In the genomic region with DNA sequence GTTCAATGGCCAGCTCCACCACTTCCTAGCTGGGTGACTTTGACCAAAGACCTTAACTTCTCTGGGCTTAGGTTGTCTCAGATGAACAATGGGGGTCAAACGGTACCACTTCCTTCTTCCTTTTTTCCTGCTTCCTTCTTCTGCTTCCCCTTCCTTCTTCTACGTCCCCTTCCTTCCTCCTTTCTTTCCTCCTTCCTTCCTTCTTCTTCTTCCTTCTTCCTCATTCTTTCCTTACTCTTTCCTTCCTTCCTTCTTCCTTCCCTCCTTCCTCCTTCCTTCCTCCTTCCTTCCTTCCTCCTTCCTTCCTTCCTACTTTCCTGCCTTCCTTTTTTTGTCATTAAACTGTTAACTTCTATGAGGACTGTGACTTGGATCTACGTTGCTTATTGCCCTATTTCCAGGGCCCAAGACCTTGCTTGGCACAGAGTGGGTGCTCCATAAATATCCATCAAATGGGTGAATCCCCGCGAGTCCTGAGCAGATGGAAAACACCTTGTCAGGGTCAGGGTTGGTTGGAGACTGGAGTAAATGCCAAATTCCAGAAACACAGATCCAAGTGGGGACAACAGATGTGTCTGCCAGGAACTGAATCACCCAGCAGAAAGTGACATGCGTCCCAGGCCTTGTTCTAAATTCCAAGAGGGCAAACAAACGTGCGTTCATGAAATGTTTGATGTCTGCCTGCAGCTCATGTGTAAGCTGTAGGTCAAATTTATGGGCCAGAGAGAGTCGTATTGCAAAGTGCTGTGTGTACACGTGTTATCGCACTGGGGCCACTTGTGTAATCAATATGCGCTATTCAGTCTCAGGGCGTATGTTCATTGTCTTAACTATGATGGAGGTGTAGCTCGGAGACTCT, we compare ENCODE assay signal across 1 cellular context.
TF ChIP-seq lines count a peak whose summit lies in the region.

No MANE protein-coding gene starts in this region.

TF ChIP-seq in HepG2, 621 proteins besides CTCF, POLR2A, EP300 and RAD21 (continued from another document and continues in another):
- TF ChIP-seq, protein P1, sequence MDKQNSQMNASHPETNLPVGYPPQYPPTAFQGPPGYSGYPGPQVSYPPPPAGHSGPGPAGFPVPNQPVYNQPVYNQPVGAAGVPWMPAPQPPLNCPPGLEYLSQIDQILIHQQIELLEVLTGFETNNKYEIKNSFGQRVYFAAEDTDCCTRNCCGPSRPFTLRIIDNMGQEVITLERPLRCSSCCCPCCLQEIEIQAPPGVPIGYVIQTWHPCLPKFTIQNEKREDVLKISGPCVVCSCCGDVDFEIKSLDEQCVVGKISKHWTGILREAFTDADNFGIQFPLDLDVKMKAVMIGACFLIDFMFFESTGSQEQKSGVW (CRISPR knock-in tag; IDR thresholded peaks at IDR 0.05; ENCODE audit: borderline replicate concordance) = no peak
- no peak for TF ChIP-seq ZNF572 (CRISPR knock-in tag; IDR thresholded peaks at IDR 0.05)
- TF ChIP-seq ZNF780A (CRISPR knock-in tag; IDR thresholded peaks at IDR 0.05) = no peak
- TF ChIP-seq, protein P2, sequence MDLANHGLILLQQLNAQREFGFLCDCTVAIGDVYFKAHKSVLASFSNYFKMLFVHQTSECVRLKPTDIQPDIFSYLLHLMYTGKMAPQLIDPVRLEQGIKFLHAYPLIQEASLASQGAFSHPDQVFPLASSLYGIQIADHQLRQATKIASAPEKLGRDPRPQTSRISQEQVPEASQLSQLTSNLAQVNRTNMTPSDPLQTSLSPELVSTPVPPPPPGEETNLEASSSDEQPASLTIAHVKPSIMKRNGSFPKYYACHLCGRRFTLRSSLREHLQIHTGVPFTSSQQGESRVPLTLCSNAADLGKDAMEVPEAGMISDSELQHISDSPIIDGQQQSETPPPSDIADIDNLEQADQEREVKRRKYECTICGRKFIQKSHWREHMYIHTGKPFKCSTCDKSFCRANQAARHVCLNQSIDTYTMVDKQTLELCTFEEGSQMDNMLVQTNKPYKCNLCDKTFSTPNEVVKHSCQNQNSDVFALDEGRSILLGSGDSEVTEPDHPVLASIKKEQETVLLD (CRISPR knock-in tag; IDR thresholded peaks at IDR 0.05; ENCODE audit: low read depth) = no peak
- no peak for TF ChIP-seq ZNF761 (CRISPR knock-in tag; conservative IDR thresholded peaks at IDR 0.05)
- no peak for TF ChIP-seq ZFP62 (CRISPR knock-in tag; IDR thresholded peaks at IDR 0.05)
- TF ChIP-seq NONO (IDR thresholded peaks at IDR 0.05) = no peak
- peak; percentile 50; the same call in 1 of the 2 replicates for TF ChIP-seq NONO (CRISPR knock-in tag; conservative IDR thresholded peaks at IDR 0.05)
- TF ChIP-seq, protein P3, sequence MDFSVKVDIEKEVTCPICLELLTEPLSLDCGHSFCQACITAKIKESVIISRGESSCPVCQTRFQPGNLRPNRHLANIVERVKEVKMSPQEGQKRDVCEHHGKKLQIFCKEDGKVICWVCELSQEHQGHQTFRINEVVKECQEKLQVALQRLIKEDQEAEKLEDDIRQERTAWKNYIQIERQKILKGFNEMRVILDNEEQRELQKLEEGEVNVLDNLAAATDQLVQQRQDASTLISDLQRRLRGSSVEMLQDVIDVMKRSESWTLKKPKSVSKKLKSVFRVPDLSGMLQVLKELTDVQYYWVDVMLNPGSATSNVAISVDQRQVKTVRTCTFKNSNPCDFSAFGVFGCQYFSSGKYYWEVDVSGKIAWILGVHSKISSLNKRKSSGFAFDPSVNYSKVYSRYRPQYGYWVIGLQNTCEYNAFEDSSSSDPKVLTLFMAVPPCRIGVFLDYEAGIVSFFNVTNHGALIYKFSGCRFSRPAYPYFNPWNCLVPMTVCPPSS (IDR thresholded peaks at IDR 0.05) = no peak
- TF ChIP-seq MEIS1 (CRISPR knock-in tag; IDR thresholded peaks at IDR 0.05; ENCODE audit: borderline replicate concordance) = no peak
- TF ChIP-seq PPARG (CRISPR knock-in tag; conservative IDR thresholded peaks at IDR 0.05) = no peak
- no peak for TF ChIP-seq FOXP1 (IDR thresholded peaks at IDR 0.05)
- TF ChIP-seq FOXP1 (CRISPR knock-in tag; IDR thresholded peaks at IDR 0.05) = peak; percentile 41
- TF ChIP-seq CEBPG (CRISPR knock-in tag; IDR thresholded peaks at IDR 0.05) = peak; percentile 37; the same call in 1 of the 2 replicates
- no peak for TF ChIP-seq ZNF781 (CRISPR knock-in tag; IDR thresholded peaks at IDR 0.05; ENCODE audit: borderline replicate concordance, not compliant biosample characterization)
- TF ChIP-seq TAF15 (IDR thresholded peaks at IDR 0.05; ENCODE audit: low read depth, low read length, poor library complexity, severe bottlenecking) = no peak
- TF ChIP-seq FIP1L1 (IDR thresholded peaks at IDR 0.05; ENCODE audit: borderline replicate concordance, insufficient read depth, low read depth, low read length) = no peak
- no peak for TF ChIP-seq ZFP36L2 (CRISPR knock-in tag; IDR thresholded peaks at IDR 0.05)
- TF ChIP-seq PCBP1 (IDR thresholded peaks at IDR 0.05; ENCODE audit: borderline replicate concordance, low read depth, low read length) = no peak
- TF ChIP-seq, protein P4, sequence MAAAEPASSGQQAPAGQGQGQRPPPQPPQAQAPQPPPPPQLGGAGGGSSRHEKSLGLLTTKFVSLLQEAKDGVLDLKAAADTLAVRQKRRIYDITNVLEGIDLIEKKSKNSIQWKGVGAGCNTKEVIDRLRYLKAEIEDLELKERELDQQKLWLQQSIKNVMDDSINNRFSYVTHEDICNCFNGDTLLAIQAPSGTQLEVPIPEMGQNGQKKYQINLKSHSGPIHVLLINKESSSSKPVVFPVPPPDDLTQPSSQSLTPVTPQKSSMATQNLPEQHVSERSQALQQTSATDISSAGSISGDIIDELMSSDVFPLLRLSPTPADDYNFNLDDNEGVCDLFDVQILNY (CRISPR knock-in tag; conservative IDR thresholded peaks at IDR 0.05) = no peak
- TF ChIP-seq, protein P5, sequence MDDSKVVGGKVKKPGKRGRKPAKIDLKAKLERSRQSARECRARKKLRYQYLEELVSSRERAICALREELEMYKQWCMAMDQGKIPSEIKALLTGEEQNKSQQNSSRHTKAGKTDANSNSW (CRISPR knock-in tag; IDR thresholded peaks at IDR 0.05; ENCODE audit: borderline replicate concordance) = no peak
- no peak for TF ChIP-seq RELA (CRISPR knock-in tag; IDR thresholded peaks at IDR 0.05)
- TF ChIP-seq PHF21A (CRISPR knock-in tag; IDR thresholded peaks at IDR 0.05) = 0 out of 2 replicates have a peak, but pooled peaks have one; percentile 41
- TF ChIP-seq HOXA3 (CRISPR knock-in tag; IDR thresholded peaks at IDR 0.05) = peak; percentile 60; the same call in 1 of the 2 replicates
- TF ChIP-seq, protein P6, sequence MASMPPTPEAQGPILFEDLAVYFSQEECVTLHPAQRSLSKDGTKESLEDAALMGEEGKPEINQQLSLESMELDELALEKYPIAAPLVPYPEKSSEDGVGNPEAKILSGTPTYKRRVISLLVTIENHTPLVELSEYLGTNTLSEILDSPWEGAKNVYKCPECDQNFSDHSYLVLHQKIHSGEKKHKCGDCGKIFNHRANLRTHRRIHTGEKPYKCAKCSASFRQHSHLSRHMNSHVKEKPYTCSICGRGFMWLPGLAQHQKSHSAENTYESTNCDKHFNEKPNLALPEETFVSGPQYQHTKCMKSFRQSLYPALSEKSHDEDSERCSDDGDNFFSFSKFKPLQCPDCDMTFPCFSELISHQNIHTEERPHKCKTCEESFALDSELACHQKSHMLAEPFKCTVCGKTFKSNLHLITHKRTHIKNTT (CRISPR knock-in tag; IDR thresholded peaks at IDR 0.05) = no peak
- no peak for TF ChIP-seq KDM3A (CRISPR knock-in tag; IDR thresholded peaks at IDR 0.05; ENCODE audit: low read depth)
- TF ChIP-seq, protein P7, sequence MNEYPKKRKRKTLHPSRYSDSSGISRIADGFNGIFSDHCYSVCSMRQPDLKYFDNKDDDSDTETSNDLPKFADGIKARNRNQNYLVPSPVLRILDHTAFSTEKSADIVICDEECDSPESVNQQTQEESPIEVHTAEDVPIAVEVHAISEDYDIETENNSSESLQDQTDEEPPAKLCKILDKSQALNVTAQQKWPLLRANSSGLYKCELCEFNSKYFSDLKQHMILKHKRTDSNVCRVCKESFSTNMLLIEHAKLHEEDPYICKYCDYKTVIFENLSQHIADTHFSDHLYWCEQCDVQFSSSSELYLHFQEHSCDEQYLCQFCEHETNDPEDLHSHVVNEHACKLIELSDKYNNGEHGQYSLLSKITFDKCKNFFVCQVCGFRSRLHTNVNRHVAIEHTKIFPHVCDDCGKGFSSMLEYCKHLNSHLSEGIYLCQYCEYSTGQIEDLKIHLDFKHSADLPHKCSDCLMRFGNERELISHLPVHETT (CRISPR knock-in tag; conservative IDR thresholded peaks at IDR 0.05) = no peak
- no peak for TF ChIP-seq ZNF317 (CRISPR knock-in tag; IDR thresholded peaks at IDR 0.05)
- no peak for TF ChIP-seq ZNF329 (CRISPR knock-in tag; IDR thresholded peaks at IDR 0.05; ENCODE audit: low read depth)
- TF ChIP-seq ZNF747 (CRISPR knock-in tag; IDR thresholded peaks at IDR 0.05; ENCODE audit: borderline replicate concordance) = peak; percentile 51; the same call in 1 of the 2 replicates
- TF ChIP-seq, protein P8, sequence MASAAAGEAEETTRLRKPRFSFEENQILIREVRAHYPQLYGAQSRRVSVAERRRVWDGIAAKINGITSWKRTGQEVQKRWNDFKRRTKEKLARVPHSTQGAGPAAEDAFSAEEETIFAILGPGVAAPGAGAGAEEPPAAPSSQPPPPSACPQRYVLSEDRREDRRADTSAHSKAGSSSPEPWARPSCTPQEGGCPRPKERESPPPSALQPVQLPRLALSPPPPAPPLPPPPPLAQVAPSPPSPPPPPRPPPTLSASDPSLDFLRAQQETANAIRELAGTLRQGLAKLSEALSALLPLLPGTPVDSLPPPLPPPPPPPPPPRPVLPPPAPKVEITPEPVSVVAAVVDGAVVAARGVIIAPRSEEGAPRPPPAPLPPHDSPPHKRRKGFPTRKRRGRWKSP (CRISPR knock-in tag; IDR thresholded peaks at IDR 0.05) = no peak
- no peak for TF ChIP-seq ZSCAN9 (CRISPR knock-in tag; IDR thresholded peaks at IDR 0.05; ENCODE audit: borderline replicate concordance)
- TF ChIP-seq ZNF121 (CRISPR knock-in tag; IDR thresholded peaks at IDR 0.05) = no peak
- no peak for TF ChIP-seq ZNF260 (CRISPR knock-in tag; IDR thresholded peaks at IDR 0.05; ENCODE audit: borderline replicate concordance, low read depth)
- TF ChIP-seq, protein P9, sequence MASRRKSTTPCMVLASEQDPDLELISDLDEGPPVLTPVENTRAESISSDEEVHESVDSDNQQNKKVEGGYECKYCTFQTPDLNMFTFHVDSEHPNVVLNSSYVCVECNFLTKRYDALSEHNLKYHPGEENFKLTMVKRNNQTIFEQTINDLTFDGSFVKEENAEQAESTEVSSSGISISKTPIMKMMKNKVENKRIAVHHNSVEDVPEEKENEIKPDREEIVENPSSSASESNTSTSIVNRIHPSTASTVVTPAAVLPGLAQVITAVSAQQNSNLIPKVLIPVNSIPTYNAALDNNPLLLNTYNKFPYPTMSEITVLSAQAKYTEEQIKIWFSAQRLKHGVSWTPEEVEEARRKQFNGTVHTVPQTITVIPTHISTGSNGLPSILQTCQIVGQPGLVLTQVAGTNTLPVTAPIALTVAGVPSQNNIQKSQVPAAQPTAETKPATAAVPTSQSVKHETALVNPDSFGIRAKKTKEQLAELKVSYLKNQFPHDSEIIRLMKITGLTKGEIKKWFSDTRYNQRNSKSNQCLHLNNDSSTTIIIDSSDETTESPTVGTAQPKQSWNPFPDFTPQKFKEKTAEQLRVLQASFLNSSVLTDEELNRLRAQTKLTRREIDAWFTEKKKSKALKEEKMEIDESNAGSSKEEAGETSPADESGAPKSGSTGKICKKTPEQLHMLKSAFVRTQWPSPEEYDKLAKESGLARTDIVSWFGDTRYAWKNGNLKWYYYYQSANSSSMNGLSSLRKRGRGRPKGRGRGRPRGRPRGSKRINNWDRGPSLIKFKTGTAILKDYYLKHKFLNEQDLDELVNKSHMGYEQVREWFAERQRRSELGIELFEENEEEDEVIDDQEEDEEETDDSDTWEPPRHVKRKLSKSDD (CRISPR knock-in tag; IDR thresholded peaks at IDR 0.05; ENCODE audit: low read depth) = no peak
- peak; percentile 58; the same call in 1 of the 2 replicates for TF ChIP-seq FOXO1 (CRISPR knock-in tag; IDR thresholded peaks at IDR 0.05)
- no peak for TF ChIP-seq SUZ12 (IDR thresholded peaks at IDR 0.05; ENCODE audit: low read depth, low read length)
- TF ChIP-seq TCF7 (IDR thresholded peaks at IDR 0.05; ENCODE audit: low read depth) = peak; percentile 45
- no peak for TF ChIP-seq ZC3H4 (CRISPR knock-in tag; IDR thresholded peaks at IDR 0.05; ENCODE audit: borderline replicate concordance)
- TF ChIP-seq CC2D1A (CRISPR knock-in tag; IDR thresholded peaks at IDR 0.05) = no peak
- TF ChIP-seq ZNF556 (CRISPR knock-in tag; IDR thresholded peaks at IDR 0.05; ENCODE audit: borderline replicate concordance) = no peak
- TF ChIP-seq ZSCAN29 (CRISPR knock-in tag; conservative IDR thresholded peaks at IDR 0.05) = no peak
- TF ChIP-seq SMAD9 (CRISPR knock-in tag; IDR thresholded peaks at IDR 0.05) = no peak
- no peak for TF ChIP-seq ZNF839 (CRISPR knock-in tag; IDR thresholded peaks at IDR 0.05; ENCODE audit: borderline replicate concordance)
- TF ChIP-seq ZNF782 (CRISPR knock-in tag; IDR thresholded peaks at IDR 0.05; ENCODE audit: borderline replicate concordance) = no peak
- TF ChIP-seq, protein P10, sequence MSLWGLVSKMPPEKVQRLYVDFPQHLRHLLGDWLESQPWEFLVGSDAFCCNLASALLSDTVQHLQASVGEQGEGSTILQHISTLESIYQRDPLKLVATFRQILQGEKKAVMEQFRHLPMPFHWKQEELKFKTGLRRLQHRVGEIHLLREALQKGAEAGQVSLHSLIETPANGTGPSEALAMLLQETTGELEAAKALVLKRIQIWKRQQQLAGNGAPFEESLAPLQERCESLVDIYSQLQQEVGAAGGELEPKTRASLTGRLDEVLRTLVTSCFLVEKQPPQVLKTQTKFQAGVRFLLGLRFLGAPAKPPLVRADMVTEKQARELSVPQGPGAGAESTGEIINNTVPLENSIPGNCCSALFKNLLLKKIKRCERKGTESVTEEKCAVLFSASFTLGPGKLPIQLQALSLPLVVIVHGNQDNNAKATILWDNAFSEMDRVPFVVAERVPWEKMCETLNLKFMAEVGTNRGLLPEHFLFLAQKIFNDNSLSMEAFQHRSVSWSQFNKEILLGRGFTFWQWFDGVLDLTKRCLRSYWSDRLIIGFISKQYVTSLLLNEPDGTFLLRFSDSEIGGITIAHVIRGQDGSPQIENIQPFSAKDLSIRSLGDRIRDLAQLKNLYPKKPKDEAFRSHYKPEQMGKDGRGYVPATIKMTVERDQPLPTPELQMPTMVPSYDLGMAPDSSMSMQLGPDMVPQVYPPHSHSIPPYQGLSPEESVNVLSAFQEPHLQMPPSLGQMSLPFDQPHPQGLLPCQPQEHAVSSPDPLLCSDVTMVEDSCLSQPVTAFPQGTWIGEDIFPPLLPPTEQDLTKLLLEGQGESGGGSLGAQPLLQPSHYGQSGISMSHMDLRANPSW (CRISPR knock-in tag; IDR thresholded peaks at IDR 0.05; ENCODE audit: borderline replicate concordance) = no peak
- no peak for TF ChIP-seq U2AF2 (IDR thresholded peaks at IDR 0.05; ENCODE audit: low read depth, low read length)
- no peak for TF ChIP-seq KLF13 (CRISPR knock-in tag; IDR thresholded peaks at IDR 0.05)
- no peak for TF ChIP-seq KDM4B (CRISPR knock-in tag; IDR thresholded peaks at IDR 0.05)
- no peak for TF ChIP-seq CBX2 (IDR thresholded peaks at IDR 0.05; ENCODE audit: low read depth, low read length)
- no peak for TF ChIP-seq CBX2 (CRISPR knock-in tag; IDR thresholded peaks at IDR 0.05; ENCODE audit: low read depth)
- TF ChIP-seq ZNF232 (CRISPR knock-in tag; IDR thresholded peaks at IDR 0.05; ENCODE audit: borderline replicate concordance) = peak; percentile 68; the same call in 1 of the 2 replicates
